25 cellular contexts compared by ENCODE assay signal in genomic region chr4:174279433-174279832, GRCh38.
"Had no signal": no experiment of that assay in that cellular context is flagged by ENCODE, and none has a peak within 500 bp of the region (broad histone marks: within the 10 kb centered on the region; RNA-seq: fewer than 3 reads in every experiment).

No MANE protein-coding gene starts in this region.

- H3K27me3 ChIP-seq: brain microvascular endothelial cell, cardiac muscle cell had no signal

- H3K27me3 Mint-ChIP-seq: activated CD4-positive, alpha-beta T cell treated with anti-CD3 and anti-CD28 coated beads for 36 hours had no signal

- H3K27ac Mint-ChIP-seq: activated CD4-positive, alpha-beta T cell treated with anti-CD3 and anti-CD28 coated beads for 36 hours; activated CD8-positive, alpha-beta T cell treated with anti-CD3 and anti-CD28 coated beads, Interleukin-2, amount 10 ng/mL, durations not matched to agents 7 days and 5 days; activated T-helper 1 cell treated with anti-CD3 and anti-CD28 coated beads, Interleukin-12 subunit alpha, Interleukin-12 subunit beta, Interleukin-2, Interleukin-4 antibody, amounts not matched to agents 30 ng/mL and 10 ng/mL and 1 ng/mL, durations not matched to agents 14 hours and 24 hours and 36 hours had no signal

- H3K4me3 ChIP-seq: cardiac muscle cell had no signal

- H3K27ac ChIP-seq: brain microvascular endothelial cell, cardiac muscle cell, WERI-Rb-1 had no signal

- H3K36me3 ChIP-seq: brain microvascular endothelial cell, cardiac muscle cell had no signal

- H3K4me3 Mint-ChIP-seq: activated CD4-positive, alpha-beta T cell treated with anti-CD3 and anti-CD28 coated beads for 36 hours; activated CD8-positive, alpha-beta T cell treated with anti-CD3 and anti-CD28 coated beads, Interleukin-2, amount 10 ng/mL, durations not matched to agents 7 days and 5 days; activated T-helper 1 cell treated with anti-CD3 and anti-CD28 coated beads, Interleukin-12 subunit alpha, Interleukin-12 subunit beta, Interleukin-2, Interleukin-4 antibody, amounts not matched to agents 30 ng/mL and 10 ng/mL and 1 ng/mL, durations not matched to agents 14 hours and 24 hours and 36 hours had no signal

- ATAC-seq: activated CD4-positive, alpha-beta T cell treated with anti-CD3 and anti-CD28 coated beads for 36 hours; activated CD8-positive, alpha-beta T cell treated with anti-CD3 and anti-CD28 coated beads, Interleukin-2, amount 10 ng/mL, durations not matched to agents 7 days and 5 days; Panc1; Right ventricle myocardium inferior had no signal

- H3K9me3 Mint-ChIP-seq: activated T-helper 1 cell treated with anti-CD3 and anti-CD28 coated beads, Interleukin-12 subunit alpha, Interleukin-12 subunit beta, Interleukin-2, Interleukin-4 antibody, amounts not matched to agents 30 ng/mL and 10 ng/mL and 1 ng/mL, durations not matched to agents 14 hours and 24 hours and 36 hours had no signal

- H3K9ac ChIP-seq: SK-N-SH had no signal

- DNase-seq: activated CD4-positive, alpha-beta T cell treated with anti-CD3 and anti-CD28 coated beads for 36 hours; activated CD8-positive, alpha-beta memory T cell treated with anti-CD3 and anti-CD28 coated beads, Interleukin-2, amount 50 U/mL, for 48 hours; activated CD8-positive, alpha-beta T cell treated with anti-CD3 and anti-CD28 coated beads, Interleukin-2, amount 10 ng/mL, durations not matched to agents 7 days and 5 days; activated effector memory CD4-positive, alpha-beta T cell treated with Interleukin-2 at 50 U/mL for 16 hours; activated naive CD4-positive, alpha-beta T cell; activated T-cell treated with anti-CD3 and anti-CD28 coated beads, Interleukin-2, amount 50 U/mL, for 1 hour; amygdala; brain microvascular endothelial cell; MM.1S; NCI-H1105; NCI-H1436; NCI-H1694 treated with DMSO at 0.1 percent for 48 hours; NCI-H2029 treated with DMSO at 0.1 percent for 48 hours; NCI-H510A treated with DMSO at 0.1 percent for 48 hours; NCI-H69; NK-92 treated with Interleukin-12 subunit alpha and Interleukin-12 subunit beta, amount 100 ng/mL, for 24 hours; OCI-M1; RPMI8226; SK-N-SH; T-helper 1 cell; WERI-Rb-1 had no signal
